ENCODE assay signal across 1 cellular context in the genomic region with DNA sequence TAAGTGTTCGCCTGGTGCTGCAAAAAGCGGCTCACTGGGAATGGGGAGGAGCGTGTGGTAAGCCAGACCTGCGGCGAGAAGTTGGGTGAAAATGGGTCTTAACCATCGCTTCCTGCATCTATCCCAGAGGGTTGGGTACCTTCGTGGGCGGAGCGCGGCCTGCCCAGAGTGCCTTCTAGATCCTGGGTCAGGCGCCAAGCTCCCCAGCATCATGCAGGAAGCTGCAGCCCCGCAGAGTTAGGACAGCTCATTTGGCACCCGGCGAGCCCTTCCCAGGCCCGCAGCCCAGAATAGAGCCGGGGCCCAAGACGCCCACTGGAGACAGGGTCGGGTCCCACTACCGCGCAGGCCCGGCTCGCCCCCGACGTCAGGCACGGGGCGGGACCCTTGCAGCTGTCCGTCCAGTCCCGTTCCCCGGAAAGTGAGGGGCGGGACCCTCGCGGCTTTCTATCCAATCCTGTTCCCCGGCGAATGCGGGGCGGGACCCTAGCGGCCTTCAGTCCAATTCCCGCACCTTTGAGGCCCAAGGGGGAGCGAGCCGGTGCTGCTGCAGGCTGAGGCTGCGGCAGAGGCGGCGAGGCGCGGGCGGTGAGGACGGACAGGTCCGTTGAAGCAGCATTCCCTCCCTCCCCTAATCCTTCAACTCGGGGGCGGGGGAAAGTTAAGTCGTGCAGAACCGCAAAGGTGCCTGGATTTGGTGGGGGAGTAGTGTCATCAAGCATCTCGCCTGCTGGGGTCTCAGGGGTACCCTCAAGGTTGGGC.
TF ChIP-seq lines count a peak whose summit lies in the region.

A gene with protein sequence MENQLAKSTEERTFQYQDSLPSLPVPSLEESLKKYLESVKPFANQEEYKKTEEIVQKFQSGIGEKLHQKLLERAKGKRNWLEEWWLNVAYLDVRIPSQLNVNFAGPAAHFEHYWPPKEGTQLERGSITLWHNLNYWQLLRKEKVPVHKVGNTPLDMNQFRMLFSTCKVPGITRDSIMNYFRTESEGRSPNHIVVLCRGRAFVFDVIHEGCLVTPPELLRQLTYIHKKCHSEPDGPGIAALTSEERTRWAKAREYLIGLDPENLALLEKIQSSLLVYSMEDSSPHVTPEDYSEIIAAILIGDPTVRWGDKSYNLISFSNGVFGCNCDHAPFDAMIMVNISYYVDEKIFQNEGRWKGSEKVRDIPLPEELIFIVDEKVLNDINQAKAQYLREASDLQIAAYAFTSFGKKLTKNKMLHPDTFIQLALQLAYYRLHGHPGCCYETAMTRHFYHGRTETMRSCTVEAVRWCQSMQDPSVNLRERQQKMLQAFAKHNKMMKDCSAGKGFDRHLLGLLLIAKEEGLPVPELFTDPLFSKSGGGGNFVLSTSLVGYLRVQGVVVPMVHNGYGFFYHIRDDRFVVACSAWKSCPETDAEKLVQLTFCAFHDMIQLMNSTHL (plus strand): TSS at position 499 of the 762 bp plus-strand sequence. CDS start 3,405 bp downstream, outside the sequence.

TF ChIP-seq in K562, 482 proteins besides CTCF, POLR2A, EP300 and RAD21 (continued from another document and continues in another):
- TF ChIP-seq PML (IDR thresholded peaks at IDR 0.05; ENCODE audit: low read length) (peak; percentile 11; the same call in 1 of the 2 replicates), MAFK (IDR thresholded peaks at IDR 0.05; ENCODE audit: low read length) (no peak), CBFA2T3 (IDR thresholded peaks at IDR 0.05) (no peak), MTA1 (IDR thresholded peaks at IDR 0.05; ENCODE audit: borderline replicate concordance) (no peak), SNRNP70 (optimal IDR thresholded peaks at IDR 0.05; ENCODE audit: low read depth, low read length) (no peak), PURB (CRISPR knock-in tag; IDR thresholded peaks at IDR 0.05; ENCODE audit: low read depth) (no peak), ATF7 (IDR thresholded peaks at IDR 0.05) (peak; percentile 68; the same call in 1 of the 2 replicates), ZNF75A (CRISPR knock-in tag; IDR thresholded peaks at IDR 0.05) (no peak), FOXJ2 (tag; IDR thresholded peaks at IDR 0.05) (no peak), GTF2E2 (tag; IDR thresholded peaks at IDR 0.05) (no peak), LARP7 (IDR thresholded peaks at IDR 0.05) (no peak), ZNF699 (CRISPR knock-in tag; IDR thresholded peaks at IDR 0.05; ENCODE audit: insufficient replicate concordance) (no peak), E2F3 (CRISPR knock-in tag; IDR thresholded peaks at IDR 0.05) (no peak), ADNP (tag; IDR thresholded peaks at IDR 0.05) (no peak), RB1 (IDR thresholded peaks at IDR 0.05; ENCODE audit: low read depth) (peak; percentile 35; the same call in 1 of the 2 replicates), TEAD2 (tag; IDR thresholded peaks at IDR 0.05) (no peak), SRSF9 (IDR thresholded peaks at IDR 0.05; ENCODE audit: borderline replicate concordance, low read depth, low read length) (no peak), CREBBP (IDR thresholded peaks at IDR 0.05; ENCODE audit: low read depth, low read length) (no peak), NONO (IDR thresholded peaks at IDR 0.05; ENCODE audit: low read depth in 2 of 2, low read length in 1 of 2) (no peak), ZNF24 (IDR thresholded peaks at IDR 0.05) (no peak), CBFA2T2 (conservative IDR thresholded peaks at IDR 0.05) (no peak), HSF4 (CRISPR knock-in tag; IDR thresholded peaks at IDR 0.05; ENCODE audit: borderline replicate concordance) (no peak), MEF2D (tag; conservative IDR thresholded peaks at IDR 0.05; ENCODE audit: low read depth) (no peak), FOS (IDR thresholded peaks at IDR 0.05; ENCODE audit: extremely low read depth, insufficient read length) (peak; percentile 79), KDM1A (IDR thresholded peaks at IDR 0.05) (no peak), CREB1 (IDR thresholded peaks at IDR 0.05) (peak; percentile 61; the same call in 1 of the 2 replicates), CREB1 (CRISPR knock-in tag; IDR thresholded peaks at IDR 0.05) (0 out of 2 replicates have a peak, but pooled peaks have one; percentile 26), HDGF (IDR thresholded peaks at IDR 0.05) (no peak), ERF (CRISPR knock-in tag; IDR thresholded peaks at IDR 0.05) (0 out of 2 replicates have a peak, but pooled peaks have one; percentile 12), CBX1 (IDR thresholded peaks at IDR 0.05; ENCODE audit: low read depth) (0 out of 2 replicates have a peak, but pooled peaks have one; percentile 40), RBM39 (optimal IDR thresholded peaks at IDR 0.05; ENCODE audit: low read depth, low read length) (no peak), TAF15 (IDR thresholded peaks at IDR 0.05; ENCODE audit: low read depth, low read length) (no peak), ZNF282 (CRISPR knock-in tag; IDR thresholded peaks at IDR 0.05) (no peak), POLR3G (IDR thresholded peaks at IDR 0.05; ENCODE audit: extremely low read depth, insufficient read length, insufficient replicate concordance) (no peak), TAF1 (IDR thresholded peaks at IDR 0.05; ENCODE audit: control insufficient read depth, extremely low read depth, insufficient read depth, low read length, severe bottlenecking) (peak; percentile 50), RBM14 (IDR thresholded peaks at IDR 0.05; ENCODE audit: borderline replicate concordance, insufficient read depth, low read depth, low read length) (no peak), ZNF354B (CRISPR knock-in tag; IDR thresholded peaks at IDR 0.05) (no peak), SMARCA4 (IDR thresholded peaks at IDR 0.05) (no peak), NCOA4 (IDR thresholded peaks at IDR 0.05; ENCODE audit: partially characterized antibody) (no peak), ZNF140 (CRISPR knock-in tag; IDR thresholded peaks at IDR 0.05) (no peak), SP2 (IDR thresholded peaks at IDR 0.05; ENCODE audit: extremely low read depth, low read depth, low read length, poor library complexity, severe bottlenecking) (peak; percentile 70), PHTF2 (CRISPR knock-in tag; IDR thresholded peaks at IDR 0.05) (no peak), ZNF589 (CRISPR knock-in tag; IDR thresholded peaks at IDR 0.05; ENCODE audit: low read depth) (no peak), RUNX1 (IDR thresholded peaks at IDR 0.05; ENCODE audit: low read depth) (no peak)
- TF ChIP-seq, protein P1, sequence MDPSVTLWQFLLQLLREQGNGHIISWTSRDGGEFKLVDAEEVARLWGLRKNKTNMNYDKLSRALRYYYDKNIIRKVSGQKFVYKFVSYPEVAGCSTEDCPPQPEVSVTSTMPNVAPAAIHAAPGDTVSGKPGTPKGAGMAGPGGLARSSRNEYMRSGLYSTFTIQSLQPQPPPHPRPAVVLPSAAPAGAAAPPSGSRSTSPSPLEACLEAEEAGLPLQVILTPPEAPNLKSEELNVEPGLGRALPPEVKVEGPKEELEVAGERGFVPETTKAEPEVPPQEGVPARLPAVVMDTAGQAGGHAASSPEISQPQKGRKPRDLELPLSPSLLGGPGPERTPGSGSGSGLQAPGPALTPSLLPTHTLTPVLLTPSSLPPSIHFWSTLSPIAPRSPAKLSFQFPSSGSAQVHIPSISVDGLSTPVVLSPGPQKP (CRISPR knock-in tag; IDR thresholded peaks at IDR 0.05) = no peak
- TF ChIP-seq, protein P2, sequence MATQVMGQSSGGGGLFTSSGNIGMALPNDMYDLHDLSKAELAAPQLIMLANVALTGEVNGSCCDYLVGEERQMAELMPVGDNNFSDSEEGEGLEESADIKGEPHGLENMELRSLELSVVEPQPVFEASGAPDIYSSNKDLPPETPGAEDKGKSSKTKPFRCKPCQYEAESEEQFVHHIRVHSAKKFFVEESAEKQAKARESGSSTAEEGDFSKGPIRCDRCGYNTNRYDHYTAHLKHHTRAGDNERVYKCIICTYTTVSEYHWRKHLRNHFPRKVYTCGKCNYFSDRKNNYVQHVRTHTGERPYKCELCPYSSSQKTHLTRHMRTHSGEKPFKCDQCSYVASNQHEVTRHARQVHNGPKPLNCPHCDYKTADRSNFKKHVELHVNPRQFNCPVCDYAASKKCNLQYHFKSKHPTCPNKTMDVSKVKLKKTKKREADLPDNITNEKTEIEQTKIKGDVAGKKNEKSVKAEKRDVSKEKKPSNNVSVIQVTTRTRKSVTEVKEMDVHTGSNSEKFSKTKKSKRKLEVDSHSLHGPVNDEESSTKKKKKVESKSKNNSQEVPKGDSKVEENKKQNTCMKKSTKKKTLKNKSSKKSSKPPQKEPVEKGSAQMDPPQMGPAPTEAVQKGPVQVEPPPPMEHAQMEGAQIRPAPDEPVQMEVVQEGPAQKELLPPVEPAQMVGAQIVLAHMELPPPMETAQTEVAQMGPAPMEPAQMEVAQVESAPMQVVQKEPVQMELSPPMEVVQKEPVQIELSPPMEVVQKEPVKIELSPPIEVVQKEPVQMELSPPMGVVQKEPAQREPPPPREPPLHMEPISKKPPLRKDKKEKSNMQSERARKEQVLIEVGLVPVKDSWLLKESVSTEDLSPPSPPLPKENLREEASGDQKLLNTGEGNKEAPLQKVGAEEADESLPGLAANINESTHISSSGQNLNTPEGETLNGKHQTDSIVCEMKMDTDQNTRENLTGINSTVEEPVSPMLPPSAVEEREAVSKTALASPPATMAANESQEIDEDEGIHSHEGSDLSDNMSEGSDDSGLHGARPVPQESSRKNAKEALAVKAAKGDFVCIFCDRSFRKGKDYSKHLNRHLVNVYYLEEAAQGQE (CRISPR knock-in tag; IDR thresholded peaks at IDR 0.05; ENCODE audit: low read depth) = 0 out of 2 replicates have a peak, but pooled peaks have one; percentile 18
- TF ChIP-seq, protein P3, sequence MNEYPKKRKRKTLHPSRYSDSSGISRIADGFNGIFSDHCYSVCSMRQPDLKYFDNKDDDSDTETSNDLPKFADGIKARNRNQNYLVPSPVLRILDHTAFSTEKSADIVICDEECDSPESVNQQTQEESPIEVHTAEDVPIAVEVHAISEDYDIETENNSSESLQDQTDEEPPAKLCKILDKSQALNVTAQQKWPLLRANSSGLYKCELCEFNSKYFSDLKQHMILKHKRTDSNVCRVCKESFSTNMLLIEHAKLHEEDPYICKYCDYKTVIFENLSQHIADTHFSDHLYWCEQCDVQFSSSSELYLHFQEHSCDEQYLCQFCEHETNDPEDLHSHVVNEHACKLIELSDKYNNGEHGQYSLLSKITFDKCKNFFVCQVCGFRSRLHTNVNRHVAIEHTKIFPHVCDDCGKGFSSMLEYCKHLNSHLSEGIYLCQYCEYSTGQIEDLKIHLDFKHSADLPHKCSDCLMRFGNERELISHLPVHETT (CRISPR knock-in tag; conservative IDR thresholded peaks at IDR 0.05 in 1 of 2, IDR thresholded peaks at IDR 0.05 in 1 of 2) = no peak
- TF ChIP-seq, protein P4, sequence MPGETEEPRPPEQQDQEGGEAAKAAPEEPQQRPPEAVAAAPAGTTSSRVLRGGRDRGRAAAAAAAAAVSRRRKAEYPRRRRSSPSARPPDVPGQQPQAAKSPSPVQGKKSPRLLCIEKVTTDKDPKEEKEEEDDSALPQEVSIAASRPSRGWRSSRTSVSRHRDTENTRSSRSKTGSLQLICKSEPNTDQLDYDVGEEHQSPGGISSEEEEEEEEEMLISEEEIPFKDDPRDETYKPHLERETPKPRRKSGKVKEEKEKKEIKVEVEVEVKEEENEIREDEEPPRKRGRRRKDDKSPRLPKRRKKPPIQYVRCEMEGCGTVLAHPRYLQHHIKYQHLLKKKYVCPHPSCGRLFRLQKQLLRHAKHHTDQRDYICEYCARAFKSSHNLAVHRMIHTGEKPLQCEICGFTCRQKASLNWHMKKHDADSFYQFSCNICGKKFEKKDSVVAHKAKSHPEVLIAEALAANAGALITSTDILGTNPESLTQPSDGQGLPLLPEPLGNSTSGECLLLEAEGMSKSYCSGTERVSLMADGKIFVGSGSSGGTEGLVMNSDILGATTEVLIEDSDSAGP (CRISPR knock-in tag; IDR thresholded peaks at IDR 0.05) = no peak
- TF ChIP-seq, protein P5, sequence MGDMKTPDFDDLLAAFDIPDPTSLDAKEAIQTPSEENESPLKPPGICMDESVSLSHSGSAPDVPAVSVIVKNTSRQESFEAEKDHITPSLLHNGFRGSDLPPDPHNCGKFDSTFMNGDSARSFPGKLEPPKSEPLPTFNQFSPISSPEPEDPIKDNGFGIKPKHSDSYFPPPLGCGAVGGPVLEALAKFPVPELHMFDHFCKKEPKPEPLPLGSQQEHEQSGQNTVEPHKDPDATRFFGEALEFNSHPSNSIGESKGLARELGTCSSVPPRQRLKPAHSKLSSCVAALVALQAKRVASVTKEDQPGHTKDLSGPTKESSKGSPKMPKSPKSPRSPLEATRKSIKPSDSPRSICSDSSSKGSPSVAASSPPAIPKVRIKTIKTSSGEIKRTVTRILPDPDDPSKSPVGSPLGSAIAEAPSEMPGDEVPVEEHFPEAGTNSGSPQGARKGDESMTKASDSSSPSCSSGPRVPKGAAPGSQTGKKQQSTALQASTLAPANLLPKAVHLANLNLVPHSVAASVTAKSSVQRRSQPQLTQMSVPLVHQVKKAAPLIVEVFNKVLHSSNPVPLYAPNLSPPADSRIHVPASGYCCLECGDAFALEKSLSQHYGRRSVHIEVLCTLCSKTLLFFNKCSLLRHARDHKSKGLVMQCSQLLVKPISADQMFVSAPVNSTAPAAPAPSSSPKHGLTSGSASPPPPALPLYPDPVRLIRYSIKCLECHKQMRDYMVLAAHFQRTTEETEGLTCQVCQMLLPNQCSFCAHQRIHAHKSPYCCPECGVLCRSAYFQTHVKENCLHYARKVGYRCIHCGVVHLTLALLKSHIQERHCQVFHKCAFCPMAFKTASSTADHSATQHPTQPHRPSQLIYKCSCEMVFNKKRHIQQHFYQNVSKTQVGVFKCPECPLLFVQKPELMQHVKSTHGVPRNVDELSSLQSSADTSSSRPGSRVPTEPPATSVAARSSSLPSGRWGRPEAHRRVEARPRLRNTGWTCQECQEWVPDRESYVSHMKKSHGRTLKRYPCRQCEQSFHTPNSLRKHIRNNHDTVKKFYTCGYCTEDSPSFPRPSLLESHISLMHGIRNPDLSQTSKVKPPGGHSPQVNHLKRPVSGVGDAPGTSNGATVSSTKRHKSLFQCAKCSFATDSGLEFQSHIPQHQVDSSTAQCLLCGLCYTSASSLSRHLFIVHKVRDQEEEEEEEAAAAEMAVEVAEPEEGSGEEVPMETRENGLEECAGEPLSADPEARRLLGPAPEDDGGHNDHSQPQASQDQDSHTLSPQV (IDR thresholded peaks at IDR 0.05) = no peak
- TF ChIP-seq, protein P6, sequence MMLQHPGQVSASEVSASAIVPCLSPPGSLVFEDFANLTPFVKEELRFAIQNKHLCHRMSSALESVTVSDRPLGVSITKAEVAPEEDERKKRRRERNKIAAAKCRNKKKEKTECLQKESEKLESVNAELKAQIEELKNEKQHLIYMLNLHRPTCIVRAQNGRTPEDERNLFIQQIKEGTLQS (IDR thresholded peaks at IDR 0.05) = no peak
- TF ChIP-seq, protein P6 (CRISPR knock-in tag; conservative IDR thresholded peaks at IDR 0.05) = no peak
- TF ChIP-seq, protein P7, sequence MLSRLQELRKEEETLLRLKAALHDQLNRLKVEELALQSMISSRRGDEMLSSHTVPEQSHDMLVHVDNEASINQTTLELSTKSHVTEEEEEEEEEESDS (CRISPR knock-in tag; IDR thresholded peaks at IDR 0.05) = no peak
- TF ChIP-seq, protein P8, sequence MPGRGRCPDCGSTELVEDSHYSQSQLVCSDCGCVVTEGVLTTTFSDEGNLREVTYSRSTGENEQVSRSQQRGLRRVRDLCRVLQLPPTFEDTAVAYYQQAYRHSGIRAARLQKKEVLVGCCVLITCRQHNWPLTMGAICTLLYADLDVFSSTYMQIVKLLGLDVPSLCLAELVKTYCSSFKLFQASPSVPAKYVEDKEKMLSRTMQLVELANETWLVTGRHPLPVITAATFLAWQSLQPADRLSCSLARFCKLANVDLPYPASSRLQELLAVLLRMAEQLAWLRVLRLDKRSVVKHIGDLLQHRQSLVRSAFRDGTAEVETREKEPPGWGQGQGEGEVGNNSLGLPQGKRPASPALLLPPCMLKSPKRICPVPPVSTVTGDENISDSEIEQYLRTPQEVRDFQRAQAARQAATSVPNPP (IDR thresholded peaks at IDR 0.05; ENCODE audit: borderline replicate concordance, insufficient read depth, insufficient read length) = no peak
